ENCODE assay signal across 8 cellular contexts in the genomic region with DNA sequence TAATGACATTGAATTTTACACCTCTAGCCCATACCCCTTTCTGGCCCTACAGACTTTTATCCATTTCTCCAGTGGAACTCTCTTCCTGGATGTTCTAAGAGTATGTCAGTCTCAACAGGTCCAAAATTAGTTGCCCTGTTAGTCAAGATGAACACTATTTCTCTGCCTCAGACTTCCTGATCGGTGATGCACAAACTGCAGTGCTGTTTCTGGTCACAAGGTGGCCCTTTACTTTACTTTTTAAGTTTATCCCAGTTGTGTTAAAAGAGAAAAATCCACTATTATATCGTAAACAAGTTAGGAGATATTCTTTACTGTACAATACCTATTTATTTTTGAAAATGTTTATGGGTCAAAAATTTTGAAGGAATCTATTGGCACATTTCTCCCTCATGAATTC. TPM values are rescaled to one million over a fixed set of nuclear protein-coding genes. Genes with fewer than 3 reads are reported as not detected.
A peak's percentile ranks its signal among the peaks of the same experiment; 100 is the strongest.
DNase-seq lines count a peak whose midpoint lies in the region; ATAC-seq, FAIRE-seq and TF ChIP-seq lines count a peak whose summit lies in the region.

No MANE protein-coding gene starts in this region.

- H3F3A ChIP-seq in OCI-LY1 (ENCODE audit: insufficient read depth, low read length), result no peaks in the 10 kb centered on the region

- H3K27ac Mint-ChIP-seq in stimulated activated naive CD8-positive, alpha-beta T cell treated with anti-CD3 and anti-CD28 coated beads, Interleukin-15, amount 100 ng/mL, for 72 hours, result peak overlapping the region in 1 of 2 donors; percentile 46

- H3K4me3 ChIP-seq in OCI-LY1 (ENCODE audit: low read depth, low read length, poor library complexity, severe bottlenecking) (no peak overlapping the region), kidney (ENCODE audit: low read length in 2 of 2) (no peak overlapping the region)

- H3K4me1 Mint-ChIP-seq in stimulated activated naive CD8-positive, alpha-beta T cell treated with anti-CD3 and anti-CD28 coated beads, Interleukin-15, amount 100 ng/mL, for 72 hours, result no peaks in the 10 kb centered on the region

- peak; percentile 19 for DNase-seq in NOMO-1 treated with DMSO at 0.1 percent for 48 hours (lab: John Stamatoyannopoulos, UW; ENCODE audit: unreplicated experiment)
- no peak for DNase-seq in NOMO-1 treated with dmso at 0.1 percent for 144 hours (lab: John Stamatoyannopoulos, UW; ENCODE audit: unreplicated experiment)
- no peak for DNase-seq in H54 (ENCODE audit: insufficient read length, low spot score)
- DNase-seq in amniotic stem cell (lab: John Stamatoyannopoulos, UW), result peak; percentile 22
- DNase-seq in kidney, result no peak
- DNase-seq in stimulated activated naive CD8-positive, alpha-beta T cell treated with anti-CD3 and anti-CD28 coated beads, Interleukin-15, amount 100 ng/mL, for 72 hours, result peak in 1 of 2 donors; percentile 16

- no peak overlapping the region for H3K4me3 Mint-ChIP-seq in stimulated activated naive CD8-positive, alpha-beta T cell treated with anti-CD3 and anti-CD28 coated beads, Interleukin-15, amount 100 ng/mL, for 72 hours

- TF ChIP-seq CTCF in OCI-LY1 (IDR thresholded peaks at IDR 0.05; ENCODE audit: low read length) (peak; percentile 64), kidney (IDR thresholded peaks at IDR 0.05; ENCODE audit: borderline replicate concordance, extremely low read depth, insufficient read depth) (peak; percentile 68)

- H3K36me3 ChIP-seq in OCI-LY1 (ENCODE audit: insufficient read depth, low read length), result no peaks in the 10 kb centered on the region
- no peaks in the 10 kb centered on the region for H3K36me3 ChIP-seq in kidney (ENCODE audit: control insufficient read depth in 1 of 2, insufficient read depth in 2 of 2, low read length in 2 of 2)

- H3K4me2 ChIP-seq in OCI-LY1 (ENCODE audit: low read length), result no peak overlapping the region

- no peaks in the 10 kb centered on the region for H4K20me1 ChIP-seq in OCI-LY1 (ENCODE audit: insufficient read depth, low read length)

- H3K9ac ChIP-seq in OCI-LY1 (ENCODE audit: low read length) (no peak overlapping the region), kidney (ENCODE audit: low read length in 2 of 2) (no peak overlapping the region)

- no peaks in the 10 kb centered on the region for H3K4me1 ChIP-seq in OCI-LY1 (ENCODE audit: insufficient read depth, low read length, severe bottlenecking)
- no peaks in the 10 kb centered on the region for H3K4me1 ChIP-seq in kidney (ENCODE audit: control insufficient read depth in 1 of 2, insufficient read depth in 1 of 2, low read depth in 1 of 2, low read length in 2 of 2)

- no peaks in the 10 kb centered on the region for H3K79me2 ChIP-seq in OCI-LY1 (ENCODE audit: insufficient read depth, low read length)

- H3K27ac ChIP-seq in OCI-LY1 (ENCODE audit: low read depth, low read length, poor library complexity, severe bottlenecking), result no peak overlapping the region
- no peak overlapping the region for H3K27ac ChIP-seq in kidney (ENCODE audit: low read depth in 2 of 2, low read length in 2 of 2)

- no peak overlapping the region for H2AFZ ChIP-seq in OCI-LY1 (ENCODE audit: low read length)

- no peaks in the 10 kb centered on the region for H3K9me2 ChIP-seq in OCI-LY1 (ENCODE audit: low read depth, low read length)

- no peaks in the 10 kb centered on the region for H3K9me3 Mint-ChIP-seq in stimulated activated naive CD8-positive, alpha-beta T cell treated with anti-CD3 and anti-CD28 coated beads, Interleukin-15, amount 100 ng/mL, for 72 hours

- TF ChIP-seq POLR2A in H54 (IDR thresholded peaks at IDR 0.05; ENCODE audit: low read depth, low read length), result no peak

- H3K9me3 ChIP-seq in OCI-LY1 (ENCODE audit: low read length), result no peaks in the 10 kb centered on the region
- H3K9me3 ChIP-seq in kidney (ENCODE audit: control insufficient read depth in 1 of 2, low read length in 2 of 2), result no peaks in the 10 kb centered on the region

- peak; percentile 33 for ATAC-seq in stimulated activated naive CD8-positive, alpha-beta T cell treated with anti-CD3 and anti-CD28 coated beads, Interleukin-15, amount 100 ng/mL, for 72 hours
- ATAC-seq in HG03097 (IDR thresholded peaks at IDR 0.05; ENCODE audit: low FRiP score, unreplicated experiment), result no peak

- no peaks in the 10 kb centered on the region for H3K27me3 ChIP-seq in OCI-LY1 (ENCODE audit: insufficient read depth, low read length)

- peaks cover 3% of the 10 kb centered on the region for H3K27me3 Mint-ChIP-seq in stimulated activated naive CD8-positive, alpha-beta T cell treated with anti-CD3 and anti-CD28 coated beads, Interleukin-15, amount 100 ng/mL, for 72 hours

- FAIRE-seq in H54 (lab: Jason Lieb, UNC) (peak; percentile 62), kidney (lab: Jason Lieb, UNC) (peak; percentile 90)

- intact Hi-C loops in kidney (cut with DNase I), result loop anchor here (10.0 kb wide), 1 partner anchor 122 kb away; no protein-coding TSS in a partner anchor

RNA-seq across cellular contexts. Expression of a gene that starts 13.1 kb away (rescaled TPM):
- 2.6 TPM for total RNA-seq in kidney
- polyA plus RNA-seq in kidney (ENCODE audit: insufficient read depth, low read depth, low replicate concordance), result 7.7 TPM

RNA-seq across cellular contexts. Expression of a gene that starts 13.2 kb away (rescaled TPM):
- 40.8 TPM for total RNA-seq in kidney
- 141 TPM for polyA plus RNA-seq in kidney (ENCODE audit: insufficient read depth, low read depth, low replicate concordance)

RNA-seq across cellular contexts. Expression of a gene that starts 32.3 kb away (rescaled TPM):
- total RNA-seq in kidney, result 34.7 TPM
- 130 TPM for polyA plus RNA-seq in kidney (ENCODE audit: insufficient read depth, low read depth, low replicate concordance)

RNA-seq across cellular contexts. Expression of a gene that starts 33.2 kb away (rescaled TPM):
- total RNA-seq in kidney, result 131 TPM
- polyA plus RNA-seq in kidney (ENCODE audit: insufficient read depth, low read depth, low replicate concordance), result 458 TPM

Comparison
In these comparisons a context has a peak if more than half of its experiments do, and no peak if none do; other contexts are left out.
1. DNase-seq: peak in NOMO-1 treated with DMSO at 0.1 percent for 48 hours (single experiment) and amniotic stem cell (single experiment); none in NOMO-1 treated with dmso at 0.1 percent for 144 hours (single experiment), H54 (single experiment) and kidney (single experiment).